In genomic region chr15:70379938-70380337, GRCh38 we compare ENCODE assay signal across 16 cellular contexts.
"Had no signal": no experiment of that assay in that cellular context is flagged by ENCODE, and none has a peak within 500 bp of the region (broad histone marks: within the 10 kb centered on the region; RNA-seq: fewer than 3 reads in every experiment).

No MANE protein-coding gene starts in this region.

- H3K27me3 ChIP-seq: ovary had no signal

- FAIRE-seq: kidney had no signal

- H3K27ac ChIP-seq: cardiac muscle cell, left ventricle myocardium inferior, ovary, spleen had no signal

- H3K36me3 Mint-ChIP-seq: activated naive CD8-positive, alpha-beta T cell had no signal

- H3K4me3 ChIP-seq: cardiac muscle cell, left ventricle myocardium inferior, ovary, spleen had no signal

- H3K36me3 ChIP-seq: cardiac muscle cell, left ventricle myocardium inferior, ovary, spleen had no signal

- H3K9me3 Mint-ChIP-seq: activated CD4-positive, alpha-beta T cell treated with anti-CD3 and anti-CD28 coated beads, Interleukin-2, amount 10 ng/mL, durations not matched to agents 7 days and 5 days had no signal

- H3K27ac Mint-ChIP-seq: activated CD4-positive, alpha-beta T cell treated with anti-CD3 and anti-CD28 coated beads, Interleukin-2, amount 10 ng/mL, durations not matched to agents 7 days and 5 days; activated naive CD8-positive, alpha-beta T cell had no signal

- H3K9me3 ChIP-seq: ovary had no signal

- DNase-seq: activated CD4-positive, alpha-beta T cell treated with anti-CD3 and anti-CD28 coated beads, Interleukin-2, amount 10 ng/mL, durations not matched to agents 7 days and 5 days; amniotic stem cell; foreskin melanocyte; glutamatergic neuron; hypothalamus; kidney; left ventricle myocardium inferior; mammary epithelial cell; ovary; spleen; stimulated activated CD4-positive, alpha-beta T cell treated with anti-CD3 and anti-CD28 coated beads, Interleukin-4, amount 100 ng/mL, for 4 hours; stimulated activated naive CD4-positive, alpha-beta T cell; T-helper 1 cell; T1000 had no signal

- H3K4me3 Mint-ChIP-seq: activated CD4-positive, alpha-beta T cell treated with anti-CD3 and anti-CD28 coated beads, Interleukin-2, amount 10 ng/mL, durations not matched to agents 7 days and 5 days; activated naive CD8-positive, alpha-beta T cell had no signal

- H3K4me1 Mint-ChIP-seq: activated CD4-positive, alpha-beta T cell treated with anti-CD3 and anti-CD28 coated beads, Interleukin-2, amount 10 ng/mL, durations not matched to agents 7 days and 5 days had no signal
